21 cellular contexts compared by ENCODE assay signal in the genomic region with DNA sequence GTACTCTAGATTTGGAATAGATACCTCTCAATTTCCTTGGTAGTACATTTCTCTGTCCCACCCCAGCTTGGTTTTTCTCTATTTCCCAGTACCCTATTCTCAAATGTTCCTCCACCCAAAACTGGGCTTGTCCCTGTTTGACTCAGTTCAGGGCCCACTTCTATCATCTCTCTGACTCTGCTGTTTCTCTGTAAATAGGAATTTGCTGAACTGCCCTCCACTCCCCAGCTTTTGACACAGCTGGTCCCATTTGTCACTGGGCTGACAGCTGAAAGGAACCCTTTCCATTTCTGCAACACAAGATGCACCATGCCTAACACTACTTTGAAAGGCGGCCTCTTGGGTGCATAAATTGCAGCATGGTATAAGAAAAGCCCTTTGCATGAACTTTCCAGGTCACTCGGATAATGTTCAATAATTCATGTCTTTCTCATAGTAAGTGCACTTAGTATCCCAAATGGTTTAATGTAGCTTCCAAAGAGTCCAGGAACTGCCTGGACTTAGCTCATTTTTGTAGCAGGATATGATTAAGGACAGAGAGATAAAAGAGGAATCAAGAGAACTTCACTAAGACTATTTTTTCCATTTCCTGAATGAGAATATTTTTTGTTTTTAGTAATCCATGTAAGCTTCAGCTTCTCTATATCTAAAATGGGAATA.
DNase-seq lines count a peak whose midpoint lies in the region; ATAC-seq and TF ChIP-seq lines count a peak whose summit lies in the region.
"Had no signal": no experiment of that assay in that cellular context is flagged by ENCODE, and none has a peak within 500 bp of the region (broad histone marks: within the 10 kb centered on the region; RNA-seq: fewer than 3 reads in every experiment).

No MANE protein-coding gene starts in this region.

- no peaks in the 10 kb centered on the region for H3K9me3 Mint-ChIP-seq in endodermal cell
- peaks cover 10% of the 10 kb centered on the region for H3K9me3 Mint-ChIP-seq in activated CD4-positive, alpha-beta T cell treated with anti-CD3 and anti-CD28 coated beads for 36 hours (ENCODE audit: low read depth)

- peaks cover 2% of the 10 kb centered on the region for H3K27me3 Mint-ChIP-seq in endodermal cell (ENCODE audit: insufficient read depth)
- no peaks in the 10 kb centered on the region for H3K27me3 Mint-ChIP-seq in activated CD4-positive, alpha-beta T cell treated with anti-CD3 and anti-CD28 coated beads for 36 hours
- H3K27me3 Mint-ChIP-seq: naive thymus-derived CD8-positive, alpha-beta T cell had no signal

- intact Hi-C loops in psoas muscle (cut with DNase I) = no loop called here
- intact Hi-C loops in activated CD4-positive, alpha-beta T cell treated with anti-CD3 and anti-CD28 coated beads for 36 hours (cut with DNase I, micrococcal nuclease) = no loop called here

- no peak overlapping the region for H3K27ac Mint-ChIP-seq in endodermal cell
- no peak overlapping the region for H3K27ac Mint-ChIP-seq in activated CD4-positive, alpha-beta T cell treated with anti-CD3 and anti-CD28 coated beads for 36 hours
- H3K27ac Mint-ChIP-seq: naive thymus-derived CD8-positive, alpha-beta T cell had no signal

- no peaks in the 10 kb centered on the region for H3K79me2 ChIP-seq in GM23248 (ENCODE audit: insufficient read depth)

- in situ Hi-C loops in GM23248 (cut with MboI) = no loop called here

- H3K9me2 ChIP-seq in GM23248 (ENCODE audit: insufficient read depth) = no peaks in the 10 kb centered on the region

- DNase-seq in GM23248 (peak; percentile 22), NCI-H226 (peak; percentile 9), endodermal cell (no peak), psoas muscle (no peak)
- no peak for DNase-seq in activated CD4-positive, alpha-beta T cell treated with anti-CD3 and anti-CD28 coated beads for 36 hours
- DNase-seq: activated CD4-positive, alpha-beta T cell treated with anti-CD3 and anti-CD28 coated beads, Interleukin-2, amount 50 U/mL, for 48 hours; activated naive CD4-positive, alpha-beta T cell; cerebellar nuclear complex; H7; hypothalamus; naive thymus-derived CD8-positive, alpha-beta T cell; NCI-H1436 treated with DMSO at 0.1 percent for 48 hours; NCI-H2227 treated with DMSO at 0.1 percent for 48 hours; pancreas; stimulated activated CD4-positive, alpha-beta T cell treated with anti-CD3 and anti-CD28 coated beads, Interleukin-4, amount 100 ng/mL, for 24 hours; T-helper 2 cell; upper lobe of right lung had no signal

- CTCF ChIA-PET in activated CD4-positive, alpha-beta T cell treated with anti-CD3 and anti-CD28 coated beads for 36 hours (lab: Charles Lee) = no interaction called here

- POLR2A ChIA-PET in activated CD4-positive, alpha-beta T cell treated with anti-CD3 and anti-CD28 coated beads for 36 hours (lab: Charles Lee) = interaction anchor here (0.6 kb wide), 1 partner anchor 472 kb away, joined by 4 read pairs; no protein-coding TSS in a partner anchor

- peak overlapping the region; percentile 71 for H2AFZ ChIP-seq in GM23248

- H3K4me3 Mint-ChIP-seq in endodermal cell = no peak overlapping the region
- H3K4me3 Mint-ChIP-seq in activated CD4-positive, alpha-beta T cell treated with anti-CD3 and anti-CD28 coated beads for 36 hours = no peak overlapping the region
- H3K4me3 Mint-ChIP-seq: naive thymus-derived CD8-positive, alpha-beta T cell had no signal

- no peaks in the 10 kb centered on the region for H3K4me1 Mint-ChIP-seq in endodermal cell
- no peaks in the 10 kb centered on the region for H3K4me1 Mint-ChIP-seq in activated CD4-positive, alpha-beta T cell treated with anti-CD3 and anti-CD28 coated beads for 36 hours
- H3K4me1 Mint-ChIP-seq: naive thymus-derived CD8-positive, alpha-beta T cell had no signal

- H3K27me3 ChIP-seq in GM23248 (replicated peaks; ENCODE audit: insufficient read depth) (no peaks in the 10 kb centered on the region), endodermal cell (ENCODE audit: control insufficient read depth, insufficient read depth, low read length, poor library complexity, severe bottlenecking) (no peaks in the 10 kb centered on the region), psoas muscle (ENCODE audit: insufficient read depth in 3 of 3, low read length in 2 of 3) (no peaks in the 10 kb centered on the region)
- H3K27me3 ChIP-seq: upper lobe of right lung had no signal

- H3K27ac ChIP-seq in GM23248 (peak overlapping the region; percentile 82), endodermal cell (ENCODE audit: low read depth, low read length) (peak overlapping the region; percentile 47), psoas muscle (peak overlapping the region; percentile 62)
- H3K27ac ChIP-seq: pancreas, upper lobe of right lung, VCaP had no signal

- no peaks in the 10 kb centered on the region for H3K36me3 Mint-ChIP-seq in endodermal cell (ENCODE audit: low read depth)
- H3K36me3 Mint-ChIP-seq in activated CD4-positive, alpha-beta T cell treated with anti-CD3 and anti-CD28 coated beads for 36 hours (ENCODE audit: low read depth) = no peaks in the 10 kb centered on the region

- TF ChIP-seq CTCF in endodermal cell (conservative IDR thresholded peaks at IDR 0.05) = no peak
- no peak for TF ChIP-seq CTCF in psoas muscle (IDR thresholded peaks at IDR 0.05)

- H3F3A ChIP-seq in GM23248 (ENCODE audit: insufficient read depth) = peaks cover 26% of the 10 kb centered on the region

- H3K4me3 ChIP-seq in GM23248 = peak overlapping the region; percentile 59
- H3K4me3 ChIP-seq in endodermal cell (ENCODE audit: low read length) = no peak overlapping the region
- H3K4me3 ChIP-seq in psoas muscle = no peak overlapping the region
- H3K4me3 ChIP-seq: pancreas, skin epidermis, upper lobe of right lung had no signal

- H3K9ac ChIP-seq in GM23248 = peak overlapping the region; percentile 62
- no peak overlapping the region for H3K9ac ChIP-seq in endodermal cell (ENCODE audit: extremely low read depth, low read length, poor library complexity, severe bottlenecking)

- 93 to 100% methylated on average over 2 of the region's 2 CpGs for WGBS in GM23248 (ENCODE audit: low coverage in 1 of 2, low lambda C conversion rate in 2 of 2, missing lambda C conversion rate in 2 of 2), 2 experiments
- WGBS in endodermal cell (ENCODE audit: insufficient coverage in 1 of 2, insufficient read length in 1 of 2), 2 experiments = 73 to 86% methylated on average over 2 of the region's 2 CpGs
- 27 to 50% (median 28%) methylated on average over 2 of the region's 2 CpGs for WGBS in psoas muscle, 3 donors

- H4K20me1 ChIP-seq in GM23248 (ENCODE audit: insufficient read depth) = no peaks in the 10 kb centered on the region

- H3K4me2 ChIP-seq in GM23248 (ENCODE audit: unreplicated experiment) = peak overlapping the region; percentile 77

- peak in 3 of 4 donors; percentile 55 to 68 (median 59) for ATAC-seq in psoas muscle
- ATAC-seq in GM21390 (IDR thresholded peaks at IDR 0.05; ENCODE audit: unreplicated experiment) = no peak
- no peak for ATAC-seq in activated CD4-positive, alpha-beta T cell treated with anti-CD3 and anti-CD28 coated beads for 36 hours
- no peak for ATAC-seq in HG03045 (IDR thresholded peaks at IDR 0.05; ENCODE audit: unreplicated experiment)
- ATAC-seq: naive thymus-derived CD8-positive, alpha-beta T cell; pancreas; upper lobe of right lung had no signal

- H3K36me3 ChIP-seq in GM23248 (ENCODE audit: low read depth) (no peaks in the 10 kb centered on the region), endodermal cell (ENCODE audit: control insufficient read depth, insufficient read depth, low read length) (no peaks in the 10 kb centered on the region), psoas muscle (ENCODE audit: insufficient read depth in 1 of 2, low read depth in 1 of 2) (no peaks in the 10 kb centered on the region)
- H3K36me3 ChIP-seq: pancreas, upper lobe of right lung had no signal

- H3K9me3 ChIP-seq in GM23248 (ENCODE audit: low read depth) = no peaks in the 10 kb centered on the region
- no peaks in the 10 kb centered on the region for H3K9me3 ChIP-seq in endodermal cell (ENCODE audit: control insufficient read depth, low read length)
- no peaks in the 10 kb centered on the region for H3K9me3 ChIP-seq in psoas muscle
- H3K9me3 ChIP-seq: pancreas, upper lobe of right lung had no signal

- peaks cover 27% of the 10 kb centered on the region for H3K4me1 ChIP-seq in GM23248 (ENCODE audit: insufficient read depth)
- H3K4me1 ChIP-seq in endodermal cell (ENCODE audit: control insufficient read depth, insufficient read depth, low read length) = no peaks in the 10 kb centered on the region
- H3K4me1 ChIP-seq in psoas muscle = peaks cover 18% of the 10 kb centered on the region
- H3K4me1 ChIP-seq: pancreas, upper lobe of right lung had no signal

Comparison
In these comparisons a context has a peak if more than half of its experiments do, and no peak if none do; other contexts are left out.
1. DNase-seq: peak in GM23248 (single experiment) and NCI-H226 (single experiment); none in endodermal cell (single experiment), psoas muscle (0 of 2) and activated CD4-positive, alpha-beta T cell treated with anti-CD3 and anti-CD28 coated beads for 36 hours (single experiment).
2. ATAC-seq: peak in psoas muscle (3 of 4); none in GM21390 (single experiment), activated CD4-positive, alpha-beta T cell treated with anti-CD3 and anti-CD28 coated beads for 36 hours (single experiment) and HG03045 (single experiment).
3. Peak in every context shown above with its lines, with median percentiles within 50 percentile points of each other: H3K27ac ChIP-seq.